Comparison of ENCODE assay signal across 24 cellular contexts in the genomic region with DNA sequence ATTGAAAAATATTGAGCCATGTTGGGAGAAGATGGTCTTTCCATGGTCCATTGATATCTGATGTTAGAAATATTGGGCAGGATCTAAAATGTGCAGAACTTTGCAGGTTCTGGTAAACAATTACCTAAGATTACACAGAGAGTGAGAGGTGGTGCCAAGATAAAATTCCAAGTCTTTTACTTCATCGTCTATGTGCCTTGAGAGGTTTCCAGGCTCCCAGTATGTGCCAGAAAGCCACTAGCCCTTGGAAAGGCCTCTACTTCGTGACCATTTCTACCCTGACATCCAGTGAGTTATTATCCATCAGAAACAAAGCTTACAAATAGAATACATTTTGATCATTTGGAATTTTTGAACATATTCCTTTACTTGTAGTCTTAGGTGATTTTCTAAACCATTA. TPM values are rescaled to one million over a fixed set of nuclear protein-coding genes. Genes with fewer than 3 reads are reported as not detected.
DNase-seq lines count a peak whose midpoint lies in the region; ATAC-seq, FAIRE-seq and TF ChIP-seq lines count a peak whose summit lies in the region.
"Had no signal": no experiment of that assay in that cellular context is flagged by ENCODE, and none has a peak within 500 bp of the region (broad histone marks: within the 10 kb centered on the region; RNA-seq: fewer than 3 reads in every experiment).

No MANE protein-coding gene starts in this region.

- H3K9me3 ChIP-seq in pancreas, result no peaks in the 10 kb centered on the region
- H3K9me3 ChIP-seq: SK-N-SH had no signal

- FAIRE-seq in pancreas (lab: Jason Lieb, UNC), result no peak
- FAIRE-seq: G401.6 had no signal

- H3K4me1 ChIP-seq in pancreas, result no peaks in the 10 kb centered on the region

- no peaks in the 10 kb centered on the region for H3K27me3 Mint-ChIP-seq in natural killer cell (ENCODE audit: low read depth in 2 of 2)
- H3K27me3 Mint-ChIP-seq: effector memory CD8-positive, alpha-beta T cell had no signal

- H3K4me3 Mint-ChIP-seq in natural killer cell, result no peak overlapping the region
- H3K4me3 Mint-ChIP-seq: effector memory CD8-positive, alpha-beta T cell had no signal

- DNase-seq in Right ventricle myocardium superior (no peak), Right ventricle myocardium inferior (ENCODE audit: missing footprints) (no peak), glomerular visceral epithelial cell (ENCODE audit: extremely low spot score) (peak; percentile 24), pancreas (peak in 1 of 6 donors; percentile 31), natural killer cell (no peak), NCI-H526 (lab: John Stamatoyannopoulos, UW) (no peak), GM19240 (ENCODE audit: insufficient read length, low spot score) (no peak)
- DNase-seq in effector CD8-positive, alpha-beta T cell (lab: John Stamatoyannopoulos, UW), result no peak
- DNase-seq: 8988T; activated effector memory CD4-positive, alpha-beta T cell treated with Interleukin-2 at 50 U/mL for 16 hours; C1 segment of cervical spinal cord; cerebellar nuclear complex; effector memory CD8-positive, alpha-beta T cell; Kasumi-1; left colon; NCI-H1417 treated with DMSO at 0.1 percent for 48 hours; NCI-H2171 treated with DMSO at 0.1 percent for 48 hours; nucleus accumbens; SK-N-SH; stimulated activated CD4-positive, alpha-beta T cell treated with anti-CD3 and anti-CD28 coated beads, Interleukin-4, amount 100 ng/mL, for 1 hour; T1000 had no signal

- no peaks in the 10 kb centered on the region for H3K9me3 Mint-ChIP-seq in natural killer cell
- H3K9me3 Mint-ChIP-seq: effector memory CD8-positive, alpha-beta T cell had no signal

- peak overlapping the region in 1 of 4 donors; percentile 23 for H3K27ac ChIP-seq in pancreas
- H3K27ac ChIP-seq: skin epidermis had no signal

- no peaks in the 10 kb centered on the region for H3K36me3 ChIP-seq in pancreas

- no peaks in the 10 kb centered on the region for H3K27me3 ChIP-seq in pancreas

- peaks cover 8 to 9% of the 10 kb centered on the region in 2 donors for H3K4me1 Mint-ChIP-seq in natural killer cell

- intact Hi-C loops in Right ventricle myocardium superior (cut with DNase I) (no loop called here), Right ventricle myocardium inferior (cut with DNase I) (loop anchor here (5.0 kb wide), 1 partner anchor 37 kb away; no protein-coding TSS in a partner anchor), pancreas (cut with DNase I) (no loop called here), natural killer cell (cut with micrococcal nuclease) (no loop called here)

- H3K27ac Mint-ChIP-seq in natural killer cell, result no peak overlapping the region
- H3K27ac Mint-ChIP-seq: effector memory CD8-positive, alpha-beta T cell had no signal

- ATAC-seq in Right ventricle myocardium superior (ENCODE audit: poor library complexity) (peak; percentile 68), Right ventricle myocardium inferior (no peak), pancreas (peak in 3 of 4 donors; percentile 76 to 96 (median 79)), natural killer cell (no peak)
- ATAC-seq: effector memory CD8-positive, alpha-beta T cell; left colon had no signal

- TF ChIP-seq CTCF in pancreas (IDR thresholded peaks at IDR 0.05), result no peak
- TF ChIP-seq CTCF in natural killer cell (IDR thresholded peaks at IDR 0.05), result no peak

- H3K4me3 ChIP-seq in pancreas, result no peak overlapping the region
- H3K4me3 ChIP-seq: skin epidermis had no signal

- no peaks in the 10 kb centered on the region for H3K36me3 Mint-ChIP-seq in natural killer cell

- 19 to 21% methylated on average over 2 of the region's 2 CpGs for WGBS in pancreas, 2 donors

RNA-seq across cellular contexts. Expression of a gene that starts 27.6 kb away (rescaled TPM):
- 0.91 TPM for total RNA-seq in Right ventricle myocardium superior
- total RNA-seq in Right ventricle myocardium inferior, result 0.92 TPM
- 1 to 10 TPM; 1.1 to 4.8 (median 2.5) TPM for total RNA-seq in pancreas
- 10 to 100 TPM in 1 of 2 donors, 1 to 10 TPM in 1; 3.4 to 22.2 TPM for polyA plus RNA-seq in pancreas
- total RNA-seq in natural killer cell, result under 1 TPM in 1 of 3 donors, not detected in 2; 0.35 TPM
- total RNA-seq: HT1080 had no signal

Comparison
In these comparisons a context has a peak if more than half of its experiments do, and no peak if none do; other contexts are left out.
1. ATAC-seq: peak in Right ventricle myocardium superior (single experiment) and pancreas (3 of 4); none in Right ventricle myocardium inferior (single experiment) and natural killer cell (0 of 3).